ENCODE assay signal across 13 cellular contexts in the genomic region with DNA sequence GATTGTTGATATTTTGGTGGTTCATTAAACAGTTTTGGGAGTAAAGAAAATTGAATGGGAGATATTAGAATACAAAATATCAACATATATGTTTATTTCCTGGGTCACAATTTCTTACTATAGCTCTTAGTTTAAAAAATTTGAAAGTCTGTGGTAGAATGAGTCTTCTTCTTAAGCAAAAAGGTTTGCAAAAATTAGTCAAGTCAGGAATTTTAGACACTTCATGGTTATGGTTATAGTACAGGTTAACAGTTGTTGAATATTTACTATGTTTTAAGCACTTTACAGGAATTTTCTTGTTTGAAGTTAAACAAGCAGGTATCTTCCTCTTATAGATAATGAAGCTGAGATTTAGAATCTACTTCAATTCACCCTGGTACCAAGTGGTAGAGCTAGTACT. TPM values are rescaled to one million over a fixed set of nuclear protein-coding genes. Genes with fewer than 3 reads are reported as not detected.
DNase-seq lines count a peak whose midpoint lies in the region; ATAC-seq, FAIRE-seq and TF ChIP-seq lines count a peak whose summit lies in the region.
"Had no signal": no experiment of that assay in that cellular context is flagged by ENCODE, and none has a peak within 500 bp of the region (broad histone marks: within the 10 kb centered on the region; RNA-seq: fewer than 3 reads in every experiment).

No MANE protein-coding gene starts in this region.

- H3K27ac Mint-ChIP-seq in natural killer cell, result peak overlapping the region; percentile 41 to 51
- no peak overlapping the region for H3K27ac Mint-ChIP-seq in natural killer cell treated with Interleukin-12 subunit alpha and Interleukin-12 subunit beta and Interleukin-15 and Interleukin-18, amount 100 ng/mL, for 72 hours
- H3K27ac Mint-ChIP-seq: IgD-negative memory B cell had no signal

- no peak for ATAC-seq in natural killer cell
- ATAC-seq in natural killer cell treated with Interleukin-12 subunit alpha and Interleukin-12 subunit beta and Interleukin-15 and Interleukin-18, amount 100 ng/mL, for 72 hours, result no peak
- no peak for ATAC-seq in GM18517 (IDR thresholded peaks at IDR 0.05; ENCODE audit: unreplicated experiment)
- ATAC-seq in stimulated activated naive CD8-positive, alpha-beta T cell treated with anti-CD3 and anti-CD28 coated beads, Interleukin-15, Interleukin-2, amounts not matched to agents 100 U/mL and 50 U/mL, for 24 hours, result no peak
- ATAC-seq: A549 had no signal

- DNase-seq in natural killer cell (no peak), D721Med (ENCODE audit: insufficient read length, low spot score) (no peak), NCI-H2227 (lab: John Stamatoyannopoulos, UW; ENCODE audit: unreplicated experiment) (no peak)
- DNase-seq in natural killer cell treated with Interleukin-12 subunit alpha and Interleukin-12 subunit beta and Interleukin-15 and Interleukin-18, amount 100 ng/mL, for 72 hours (ENCODE audit: low spot score), result no peak
- DNase-seq in stimulated activated naive CD8-positive, alpha-beta T cell treated with anti-CD3 and anti-CD28 coated beads, Interleukin-15, Interleukin-2, amounts not matched to agents 100 U/mL and 50 U/mL, for 24 hours, result no peak
- DNase-seq: DND-41, GDM1 had no signal

- peak; percentile 11 for FAIRE-seq in D721Med (lab: Jason Lieb, UNC)
- FAIRE-seq in islet of Langerhans (lab: Jason Lieb, UNC), result peak; percentile 87
- FAIRE-seq: A549, H1 had no signal

- no peak overlapping the region for H3K4me3 Mint-ChIP-seq in natural killer cell
- H3K4me3 Mint-ChIP-seq in natural killer cell treated with Interleukin-12 subunit alpha and Interleukin-12 subunit beta and Interleukin-15 and Interleukin-18, amount 100 ng/mL, for 72 hours, result no peak overlapping the region
- H3K4me3 Mint-ChIP-seq: CD14-positive monocyte, IgD-negative memory B cell had no signal

- intact Hi-C loops in natural killer cell (cut with micrococcal nuclease), result no loop called here

- no peak for TF ChIP-seq CTCF in natural killer cell (IDR thresholded peaks at IDR 0.05)
- TF ChIP-seq CTCF in D721Med (IDR thresholded peaks at IDR 0.05; ENCODE audit: insufficient read depth, missing control alignments), result no peak

- peaks cover 20 to 34% of the 10 kb centered on the region in 2 donors for H3K4me1 Mint-ChIP-seq in natural killer cell
- peaks cover 18 to 24% of the 10 kb centered on the region in 2 donors for H3K4me1 Mint-ChIP-seq in natural killer cell treated with Interleukin-12 subunit alpha and Interleukin-12 subunit beta and Interleukin-15 and Interleukin-18, amount 100 ng/mL, for 72 hours (ENCODE audit: low read depth in 2 of 2)

- no peaks in the 10 kb centered on the region for H3K27me3 Mint-ChIP-seq in natural killer cell (ENCODE audit: low read depth in 2 of 2)
- no peaks in the 10 kb centered on the region for H3K27me3 Mint-ChIP-seq in natural killer cell treated with Interleukin-12 subunit alpha and Interleukin-12 subunit beta and Interleukin-15 and Interleukin-18, amount 100 ng/mL, for 72 hours
- H3K27me3 Mint-ChIP-seq: IgD-negative memory B cell had no signal

- H3K36me3 Mint-ChIP-seq in natural killer cell, result no peaks in the 10 kb centered on the region
- peaks cover 25% of the 10 kb centered on the region for H3K36me3 Mint-ChIP-seq in natural killer cell treated with Interleukin-12 subunit alpha and Interleukin-12 subunit beta and Interleukin-15 and Interleukin-18, amount 100 ng/mL, for 72 hours

- no peaks in the 10 kb centered on the region for H3K9me3 Mint-ChIP-seq in natural killer cell
- peaks cover 4% of the 10 kb centered on the region for H3K9me3 Mint-ChIP-seq in natural killer cell treated with Interleukin-12 subunit alpha and Interleukin-12 subunit beta and Interleukin-15 and Interleukin-18, amount 100 ng/mL, for 72 hours

RNA-seq across cellular contexts. Expression of gene USP15, which starts 56.8 kb away (rescaled TPM):
- 100 to 1,000 TPM; 188 to 251 (median 197) TPM for total RNA-seq in natural killer cell
- total RNA-seq in natural killer cell treated with Interleukin-12 subunit alpha and Interleukin-12 subunit beta and Interleukin-15 and Interleukin-18, amount 100 ng/mL, for 72 hours, result 100 to 1,000 TPM; 154 to 159 TPM

Comparison
In these comparisons a context has a peak if more than half of its experiments do, and no peak if none do; other contexts are left out.
1. H3K27ac Mint-ChIP-seq: peak in natural killer cell (2 of 2); none in natural killer cell treated with Interleukin-12 subunit alpha and Interleukin-12 subunit beta and Interleukin-15 and Interleukin-18, amount 100 ng/mL, for 72 hours (0 of 2).